ENCODE assay signal across 24 cellular contexts in genomic region chrX:50073601-50074000, GRCh38.
"Had no signal": no experiment of that assay in that cellular context is flagged by ENCODE, and none has a peak within 500 bp of the region (broad histone marks: within the 10 kb centered on the region; RNA-seq: fewer than 3 reads in every experiment).

No MANE protein-coding gene starts in this region.

- DNase-seq: naive thymus-derived CD8-positive, alpha-beta T cell; nephron progenitor cell; nucleus accumbens; pancreas; right cardiac atrium; small intestine; stimulated activated CD4-positive, alpha-beta T cell treated with anti-CD3 and anti-CD28 coated beads, Interleukin-15, amount 100 ng/mL, for 24 hours; stimulated activated CD4-positive, alpha-beta T cell treated with anti-CD3 and anti-CD28 coated beads, Interleukin-2, amount 100 ng/mL, for 24 hours; stimulated activated CD4-positive, alpha-beta T cell treated with anti-CD3 and anti-CD28 coated beads, Interleukin-2, amount 100 ng/mL, for 48 hours; stimulated activated CD4-positive, alpha-beta T cell treated with anti-CD3 and anti-CD28 coated beads, Interleukin-4, amount 100 ng/mL, for 24 hours; stimulated activated naive B cell treated with anti-CD40 and anti-IgM and Interleukin-4, amounts not matched to agents 10 μg/mL and 1 μg/mL and 100 μg/mL, for 72 hours; stimulated activated naive CD4-positive, alpha-beta T cell treated with Interleukin-2 at 50 U/mL for 16 hours; stomach; thyroid gland; trophoblast cell; upper lobe of left lung had no signal

- H3K9me3 ChIP-seq: neutrophil, pancreas, prostate gland, stomach, thoracic aorta, thyroid gland, tibial nerve, upper lobe of left lung, vagina had no signal

- ATAC-seq: naive thymus-derived CD8-positive, alpha-beta T cell; natural killer cell treated with Interleukin-12 subunit alpha and Interleukin-12 subunit beta and Interleukin-15 and Interleukin-18, amount 100 ng/mL, for 72 hours; pancreas; right cardiac atrium; sciatic nerve; stimulated activated effector memory CD8-positive, alpha-beta T cell treated with anti-CD3 and anti-CD28 coated beads, Interleukin-12 subunit alpha, Interleukin-12 subunit beta, amount 100 ng/mL, for 72 hours; stimulated activated naive B cell treated with anti-CD40 and anti-IgM and Interleukin-4, amounts not matched to agents 10 μg/mL and 1 μg/mL and 100 μg/mL, for 72 hours had no signal

- H3K27ac ChIP-seq: neutrophil, pancreas, prostate gland, stomach, thoracic aorta, thyroid gland, tibial nerve, upper lobe of left lung, vagina had no signal

- H3K4me3 ChIP-seq: pancreas, prostate gland, stomach, thoracic aorta, thyroid gland, tibial nerve, upper lobe of left lung, vagina had no signal

- H3K36me3 ChIP-seq: neutrophil, pancreas, prostate gland, stomach, thoracic aorta, thyroid gland, tibial nerve, upper lobe of left lung, vagina had no signal

- H3K4me1 ChIP-seq: pancreas, prostate gland, stomach, tibial nerve, upper lobe of left lung, vagina had no signal

- H3K27me3 ChIP-seq: neutrophil, thyroid gland, upper lobe of left lung, vagina had no signal
